8 cellular contexts compared by ENCODE assay signal in the genomic region with DNA sequence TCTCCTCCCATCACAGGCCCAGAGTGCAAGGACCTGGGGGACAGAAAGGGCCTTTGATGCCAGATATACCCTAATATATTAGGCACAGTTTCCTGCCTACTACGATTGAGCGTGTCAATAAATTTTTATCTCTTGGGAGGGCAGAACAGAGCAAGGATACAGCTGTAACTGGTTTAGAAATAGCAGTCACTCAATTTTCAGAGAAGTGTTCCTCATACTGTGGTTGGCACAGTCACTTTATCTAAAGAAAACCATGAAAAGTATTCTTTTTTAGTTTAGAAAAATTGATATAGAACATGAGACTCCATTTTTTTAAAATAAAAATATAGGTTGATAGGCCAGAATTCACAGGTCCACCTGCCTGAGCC. TPM values are rescaled to one million over a fixed set of nuclear protein-coding genes. Genes with fewer than 3 reads are reported as not detected.
DNase-seq lines count a peak whose midpoint lies in the region; ATAC-seq and TF ChIP-seq lines count a peak whose summit lies in the region.

No MANE protein-coding gene starts in this region.

- ATAC-seq in GM18861 (IDR thresholded peaks at IDR 0.05; ENCODE audit: unreplicated experiment) (peak; percentile 25), HG03469 (IDR thresholded peaks at IDR 0.05; ENCODE audit: unreplicated experiment) (no peak)

- 69 to 79% methylated on average over 2 of the region's 2 CpGs for WGBS in sigmoid colon, 2 donors

- H3K9ac ChIP-seq in HUES6 (ENCODE audit: low read length) (no peak overlapping the region), endocrine pancreas (ENCODE audit: control insufficient read depth, insufficient read depth, low read length) (no peak overlapping the region)

- no peak overlapping the region for H3K27ac ChIP-seq in HUES6 (ENCODE audit: low read depth, low read length)
- H3K27ac ChIP-seq in sigmoid colon, result peak overlapping the region; percentile 78 to 83 (median 83)

- intact Hi-C loops in sigmoid colon (cut with DNase I), result loop anchor here (5.0 kb wide), 2 partner anchors 46 to 129 kb away; a partner anchor contains a TSS

- no peaks in the 10 kb centered on the region for H3K27me3 ChIP-seq in HUES6 (ENCODE audit: control insufficient read depth, insufficient read depth, low read length)
- no peaks in the 10 kb centered on the region for H3K27me3 ChIP-seq in endocrine pancreas (ENCODE audit: control insufficient read depth, insufficient read depth, low read length)
- no peaks in the 10 kb centered on the region for H3K27me3 ChIP-seq in sigmoid colon

- H3K4me1 ChIP-seq in HUES6 (ENCODE audit: control insufficient read depth, insufficient read depth, low read length), result no peaks in the 10 kb centered on the region
- no peaks in the 10 kb centered on the region for H3K4me1 ChIP-seq in endocrine pancreas (ENCODE audit: control insufficient read depth, insufficient read depth, low read length)
- H3K4me1 ChIP-seq in sigmoid colon, result peaks cover 0 to 16% (median 6%) of the 10 kb centered on the region in 4 donors

- TF ChIP-seq EP300 in sigmoid colon (IDR thresholded peaks at IDR 0.05), result no peak

- H3K4me3 ChIP-seq in HUES6 (ENCODE audit: low read depth, low read length) (peak overlapping the region; percentile 24; the same call in 1 of the 2 replicates), endocrine pancreas (ENCODE audit: control insufficient read depth, insufficient read depth, low read length) (peak overlapping the region; percentile 87), sigmoid colon (peak overlapping the region; percentile 67 to 80 (median 72))

- peaks cover 2% of the 10 kb centered on the region; the same call in 1 of the 2 replicates for H3K9me3 ChIP-seq in HUES6 (ENCODE audit: control insufficient read depth, insufficient read depth, low read depth, low read length)
- H3K9me3 ChIP-seq in endocrine pancreas (ENCODE audit: control insufficient read depth, low read length), result no peaks in the 10 kb centered on the region
- H3K9me3 ChIP-seq in sigmoid colon, result peaks cover 0 to 9% (median 6%) of the 10 kb centered on the region in 4 donors

- DNase-seq in sigmoid colon (no peak), COLO668 (lab: John Stamatoyannopoulos, UW; ENCODE audit: unreplicated experiment) (no peak)
- no peak for DNase-seq in activated CD4-positive, alpha-beta T cell treated with anti-CD3 and anti-CD28 coated beads for 48 hours
- DNase-seq in central memory CD4-positive, alpha-beta T cell, result no peak

- TF ChIP-seq POLR2A in sigmoid colon (IDR thresholded peaks at IDR 0.05), result no peak

- H3K36me3 ChIP-seq in HUES6 (ENCODE audit: control insufficient read depth, insufficient read depth, low read length) (0 out of 2 replicates have a peak, but pooled peaks cover 2% of the 10 kb centered on the region), endocrine pancreas (ENCODE audit: control insufficient read depth, insufficient read depth, low read length) (no peaks in the 10 kb centered on the region), sigmoid colon (peaks cover 0 to 4% (median 0%) of the 10 kb centered on the region in 4 donors)

- no peak for TF ChIP-seq CTCF in sigmoid colon (IDR thresholded peaks at IDR 0.05)

RNA-seq across cellular contexts. Expression of a gene that starts 0.5 kb away (rescaled TPM):
- 1 to 10 TPM; 5.5 to 8.2 (median 7.5) TPM for total RNA-seq in sigmoid colon
- 1 to 10 TPM; 1.8 to 4.5 (median 2.3) TPM for polyA plus RNA-seq in sigmoid colon

RNA-seq across cellular contexts. Expression of a gene that starts 19.2 kb away (rescaled TPM):
- 10 to 100 TPM in 1 of 4 donors, 1 to 10 TPM in 3; 3.0 to 10.6 (median 5.1) TPM for total RNA-seq in sigmoid colon
- polyA plus RNA-seq in sigmoid colon, result 1 to 10 TPM; 1.2 to 2.0 (median 1.4) TPM

RNA-seq across cellular contexts. Expression of a gene that starts 32.5 kb away (rescaled TPM):
- total RNA-seq in sigmoid colon, result 1 to 10 TPM; 2.9 to 6.8 (median 4.8) TPM
- polyA plus RNA-seq in sigmoid colon, result 1 to 10 TPM in 1 of 3 donors, under 1 TPM in 1, not detected in 1; 0.60 to 1.7 TPM

RNA-seq across cellular contexts. Expression of a gene that starts 41.7 kb away (rescaled TPM):
- total RNA-seq in sigmoid colon, result 1 to 10 TPM; 1.9 to 3.8 (median 2.4) TPM
- 1 to 10 TPM in 2 of 3 donors, under 1 TPM in 1; 0.60 to 2.1 (median 1.6) TPM for polyA plus RNA-seq in sigmoid colon

RNA-seq across cellular contexts. Expression of a gene that starts 48.4 kb away (rescaled TPM):
- 10 to 100 TPM in 3 of 4 donors, 1 to 10 TPM in 1; 5.5 to 18.2 (median 13.2) TPM for total RNA-seq in sigmoid colon
- polyA plus RNA-seq in sigmoid colon, result 1 to 10 TPM; 2.4 to 6.4 (median 4.6) TPM

Comparison
In these comparisons a context has a peak if more than half of its experiments do, and no peak if none do; other contexts are left out.
1. H3K4me3 ChIP-seq: peak in every context shown above with its lines; median percentile 87 in endocrine pancreas; 72 in sigmoid colon; 24 in HUES6.